Comparison of ENCODE assay signal across 9 cellular contexts in genomic region chr19:40217027-40217810, GRCh38.
DNase-seq lines count a peak whose midpoint lies in the region; ATAC-seq and TF ChIP-seq lines count a peak whose summit lies in the region.
"Had no signal": no experiment of that assay in that cellular context is flagged by ENCODE, and none has a peak within 500 bp of the region (broad histone marks: within the 10 kb centered on the region; RNA-seq: fewer than 3 reads in every experiment).

No MANE protein-coding gene starts in this region.

- no peak overlapping the region for H3K27ac ChIP-seq in HUES6 (ENCODE audit: low read depth, low read length)
- H3K27ac ChIP-seq: neutrophil had no signal

- peak; percentile 19 for TF ChIP-seq CTCF in AG09319 (IDR thresholded peaks at IDR 0.05; ENCODE audit: low read depth, low read length)

- H3K9me3 ChIP-seq in HUES6 (ENCODE audit: control insufficient read depth, insufficient read depth, low read depth, low read length) = no peaks in the 10 kb centered on the region
- H3K9me3 ChIP-seq: neutrophil had no signal

- peaks cover 48% of the 10 kb centered on the region for H3K27me3 ChIP-seq in HUES6 (ENCODE audit: control insufficient read depth, insufficient read depth, low read length)

- peak overlapping the region; percentile 49 for H3K4me3 ChIP-seq in HUES6 (ENCODE audit: low read depth, low read length)

- H3K4me1 ChIP-seq in HUES6 (ENCODE audit: control insufficient read depth, insufficient read depth, low read length) = peaks cover 5% of the 10 kb centered on the region; the same call in 1 of the 2 replicates

- ATAC-seq in HG03432 (IDR thresholded peaks at IDR 0.05; ENCODE audit: unreplicated experiment) = no peak
- no peak for ATAC-seq in HG02885 (IDR thresholded peaks at IDR 0.05; ENCODE audit: poor library complexity, unreplicated experiment)

- H3K36me3 ChIP-seq in HUES6 (ENCODE audit: control insufficient read depth, insufficient read depth, low read length) = peaks cover 3% of the 10 kb centered on the region
- H3K36me3 ChIP-seq: neutrophil had no signal

- no peak overlapping the region for H3K9ac ChIP-seq in HUES6 (ENCODE audit: low read length)

- no peak for DNase-seq in AG09319 (ENCODE audit: extremely low read depth, low read depth)
- peak; percentile 87 for DNase-seq in SW480 (ENCODE audit: low spot score)
- DNase-seq in iPS-NIHi7 (ENCODE audit: extremely low spot score) = peak; percentile 69
- no peak for DNase-seq in GOT3 (lab: John Stamatoyannopoulos, UW)
- DNase-seq in activated naive CD4-positive, alpha-beta T cell treated with Interleukin-2 at 50 U/mL for 16 hours = no peak

Comparison
In these comparisons a context has a peak if more than half of its experiments do, and no peak if none do; other contexts are left out.
1. DNase-seq: peak in SW480 (single experiment) and iPS-NIHi7 (single experiment); none in AG09319 (single experiment), GOT3 (single experiment) and activated naive CD4-positive, alpha-beta T cell treated with Interleukin-2 at 50 U/mL for 16 hours (single experiment).